ENCODE assay signal across 19 cellular contexts in genomic region chr3:23913873-23914743, GRCh38. TPM values are rescaled to one million over a fixed set of nuclear protein-coding genes. Genes with fewer than 3 reads are reported as not detected.
DNase-seq lines count a peak whose midpoint lies in the region; ATAC-seq and TF ChIP-seq lines count a peak whose summit lies in the region.
"Had no signal": no experiment of that assay in that cellular context is flagged by ENCODE, and none has a peak within 500 bp of the region (broad histone marks: within the 10 kb centered on the region; RNA-seq: fewer than 3 reads in every experiment).

No MANE protein-coding gene starts in this region.

- H4K20me1 ChIP-seq in BLaER1: peaks cover 44% of the 10 kb centered on the region

- in situ Hi-C loops in Panc1 (cut with HindIII; ENCODE audit: low pct_unique_long_range_greater_than_20kb, low sequenced_read_pairs): no loop called here

- H3K27ac ChIP-seq in BLaER1 (no peak overlapping the region), Panc1 (ENCODE audit: low read length) (peak overlapping the region; percentile 12; the same call in 1 of the 2 replicates), right lobe of liver (peak overlapping the region in 2 of 3 donors; percentile 33 to 98), heart right ventricle (no peak overlapping the region)

- H3K4me1 ChIP-seq in BLaER1 (peaks cover 34% of the 10 kb centered on the region), Panc1 (ENCODE audit: control insufficient read depth, insufficient read depth, low read length) (peaks cover 19% of the 10 kb centered on the region), right lobe of liver (peaks cover 0 to 29% (median 12%) of the 10 kb centered on the region in 4 donors), heart right ventricle (peaks cover 2 to 33% (median 25%) of the 10 kb centered on the region in 9 donors)

- H3K4me2 ChIP-seq in BLaER1: peak overlapping the region; percentile 93

- CTCF ChIA-PET in Panc1 (lab: Charles Lee): no interaction called here

- no peak overlapping the region for H3K9ac ChIP-seq in BLaER1

- 38% methylated on average over 3 of the region's 3 CpGs for WGBS in right lobe of liver (ENCODE audit: insufficient coverage, low coverage, low lambda C conversion rate, missing lambda C conversion rate)
- 75 to 86% methylated on average over 3 of the region's 3 CpGs for WGBS in heart right ventricle, 2 donors

- no TSS peak for BruUV-seq in Panc1 (replicated peaks; lab: Mats Ljungman, UMichigan)

- H3K27me3 ChIP-seq in BLaER1 (peaks cover 18% of the 10 kb centered on the region), Panc1 (ENCODE audit: control insufficient read depth, insufficient read depth, low read length) (no peaks in the 10 kb centered on the region), right lobe of liver (no peaks in the 10 kb centered on the region), heart right ventricle (no peaks in the 10 kb centered on the region)
- H3K27me3 ChIP-seq: MG63 had no signal

- peaks cover 32% of the 10 kb centered on the region for H3K36me3 ChIP-seq in BLaER1
- H3K36me3 ChIP-seq in Panc1 (ENCODE audit: control insufficient read depth, insufficient read depth, low read length): peaks cover 13% of the 10 kb centered on the region
- H3K36me3 ChIP-seq in right lobe of liver: peaks cover 0 to 21% (median 10%) of the 10 kb centered on the region in 4 donors
- H3K36me3 ChIP-seq in heart right ventricle: peaks cover 0 to 35% (median 23%) of the 10 kb centered on the region in 9 donors

- POLR2A ChIA-PET in Panc1 (lab: Charles Lee): no interaction called here

- TF ChIP-seq CTCF in Panc1 (IDR thresholded peaks at IDR 0.05): no peak
- no peak for TF ChIP-seq CTCF in right lobe of liver (IDR thresholded peaks at IDR 0.05)
- no peak for TF ChIP-seq CTCF in heart right ventricle (IDR thresholded peaks at IDR 0.05)

- ATAC-seq in GM21723 (IDR thresholded peaks at IDR 0.05; ENCODE audit: unreplicated experiment): peak; percentile 14
- ATAC-seq in Panc1: no peak
- ATAC-seq in right lobe of liver: peak in 1 of 4 donors; percentile 1
- ATAC-seq in esophagus mucosa: no peak
- no peak for ATAC-seq in heart right ventricle

- no peak for DNase-seq in Panc1 (ENCODE audit: low read depth, low spot score)
- no peak for DNase-seq in right lobe of liver
- DNase-seq in COLO668 (lab: John Stamatoyannopoulos, UW; ENCODE audit: unreplicated experiment): no peak
- no peak for DNase-seq in SHP77 treated with DMSO at 0.1 percent for 48 hours (lab: John Stamatoyannopoulos, UW)
- no peak for DNase-seq in heart right ventricle
- DNase-seq: activated effector memory CD4-positive, alpha-beta T cell treated with anti-CD3 and anti-CD28 coated beads, Interleukin-2, amount 50 U/mL, for 16 hours; aorta; Caco-2; cortex of kidney; erythroblast; GDM1; mesendoderm; MG63; NCI-H2029 treated with DMSO at 0.1 percent for 48 hours; NCI-H774; trophoblast cell had no signal

- no peak overlapping the region for H3K4me3 ChIP-seq in BLaER1
- no peak overlapping the region for H3K4me3 ChIP-seq in Panc1 (ENCODE audit: low read depth in 2 of 2, low read length in 2 of 2)
- no peak overlapping the region for H3K4me3 ChIP-seq in right lobe of liver
- no peak overlapping the region for H3K4me3 ChIP-seq in heart right ventricle
- H3K4me3 ChIP-seq: MG63 had no signal

- no peaks in the 10 kb centered on the region for H3K9me3 ChIP-seq in BLaER1
- H3K9me3 ChIP-seq in Panc1 (ENCODE audit: control insufficient read depth, insufficient read depth, low read depth, low read length): no peaks in the 10 kb centered on the region
- H3K9me3 ChIP-seq in right lobe of liver: no peaks in the 10 kb centered on the region
- no peaks in the 10 kb centered on the region for H3K9me3 ChIP-seq in heart right ventricle
- H3K9me3 ChIP-seq: Caco-2, MG63 had no signal

- TF ChIP-seq POLR2A in right lobe of liver (IDR thresholded peaks at IDR 0.05): no peak

- intact Hi-C loops in Panc1 (cut with micrococcal nuclease; ENCODE audit: unreplicated experiment): no loop called here
- intact Hi-C loops in right lobe of liver (cut with DNase I): no loop called here
- intact Hi-C loops in heart right ventricle (cut with DNase I): no loop called here

RNA-seq across cellular contexts. Expression of gene NKIRAS1, which starts 2.7 kb away (rescaled TPM):
- total RNA-seq in Panc1 (2021; ENCODE audit: unreplicated experiment) (8.9 TPM), right lobe of liver (10 to 100 TPM in 2 of 6 experiments, 1 to 10 TPM in 4; 7.0 to 14.2 (median 8.5) TPM), esophagus mucosa (4.1 TPM), heart right ventricle (10 to 100 TPM; 15.2 to 24.2 (median 20.3) TPM)
- 4.7 TPM for polyA plus RNA-seq in Panc1 (2012; ENCODE audit: insufficient read length)
- polyA plus RNA-seq in heart right ventricle: 10 to 100 TPM in 1 of 2 donors, 1 to 10 TPM in 1; 9.4 to 12.0 TPM

RNA-seq across cellular contexts. Expression of gene RPL15, which starts 2.8 kb away (rescaled TPM):
- total RNA-seq in Panc1 (2021; ENCODE audit: unreplicated experiment) (864 TPM), right lobe of liver (100 to 1,000 TPM; 572 to 932 (median 636) TPM), esophagus mucosa (1,347 TPM), heart right ventricle (1,000 to 10,000 TPM in 2 of 10 donors, 100 to 1,000 TPM in 8; 869 to 1,215 (median 928) TPM)
- 1,152 TPM for polyA plus RNA-seq in Panc1 (2012; ENCODE audit: insufficient read length)
- 1,000 to 10,000 TPM; 1,101 to 3,225 TPM for polyA plus RNA-seq in heart right ventricle

RNA-seq across cellular contexts. Expression of gene NR1D2, which starts 31.0 kb away (rescaled TPM):
- 9.5 TPM for total RNA-seq in Panc1 (2021; ENCODE audit: unreplicated experiment)
- 3.9 TPM for polyA plus RNA-seq in Panc1 (2012; ENCODE audit: insufficient read length)
- total RNA-seq in right lobe of liver: 10 to 100 TPM; 13.0 to 34.8 (median 18.2) TPM
- 14.1 TPM for total RNA-seq in esophagus mucosa
- 10 to 100 TPM; 12.4 to 54.7 (median 36.2) TPM for total RNA-seq in heart right ventricle
- polyA plus RNA-seq in heart right ventricle: 1 to 10 TPM; 2.8 to 8.3 TPM

Comparison
In these comparisons a context has a peak if more than half of its experiments do, and no peak if none do; other contexts are left out.
1. H3K27ac ChIP-seq: peak in Panc1 (single experiment) and right lobe of liver (2 of 3); none in BLaER1 (single experiment) and heart right ventricle (0 of 10).